1 cellular context compared by ENCODE assay signal in the genomic region with DNA sequence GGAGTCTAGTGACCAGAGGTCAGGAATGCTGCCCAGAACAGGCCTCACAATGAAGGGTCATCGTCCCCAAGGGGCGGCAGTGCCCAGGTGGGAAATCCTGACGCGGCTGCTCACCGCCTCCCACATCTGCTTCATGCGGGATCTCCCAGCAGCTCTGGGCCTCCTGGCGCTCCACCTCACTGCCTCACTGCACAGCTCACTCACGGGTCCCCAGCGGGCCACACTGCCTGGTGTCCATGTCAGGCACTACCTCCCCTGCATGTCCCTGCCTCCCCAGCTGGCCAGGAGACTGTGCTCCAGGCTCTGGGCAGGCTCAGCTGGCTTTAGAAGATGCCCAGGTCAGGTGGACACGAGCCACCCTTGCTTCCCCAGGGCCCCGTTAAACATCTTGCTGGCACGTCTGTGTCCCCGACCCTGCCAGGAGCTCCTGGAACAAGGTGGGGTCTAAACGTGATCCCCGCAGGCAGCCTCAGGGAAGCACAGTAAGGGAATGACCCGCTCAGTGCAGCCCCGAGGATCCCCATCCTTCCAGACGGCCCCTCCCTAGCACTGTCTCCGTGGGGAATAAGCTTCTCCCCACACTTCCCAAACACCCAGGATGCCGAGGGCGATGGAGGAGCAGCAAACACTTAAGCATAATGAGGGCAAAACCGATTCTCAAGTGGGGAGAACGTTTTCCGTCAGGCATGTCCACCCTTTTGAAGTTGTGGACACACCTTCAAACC.
TF ChIP-seq lines count a peak whose summit lies in the region.

No MANE protein-coding gene starts in this region.

TF ChIP-seq in IMR-90, 13 proteins besides CTCF, POLR2A, EP300 and RAD21 (continued from another document):
- TF ChIP-seq RCOR1 (IDR thresholded peaks at IDR 0.05; ENCODE audit: insufficient replicate concordance, low read length) (no peak), SMC3 (IDR thresholded peaks at IDR 0.05; ENCODE audit: low read depth, low read length) (no peak), MXI1 (IDR thresholded peaks at IDR 0.05; ENCODE audit: borderline replicate concordance, low read depth, low read length) (no peak), MAFK (IDR thresholded peaks at IDR 0.05; ENCODE audit: low read depth, low read length) (no peak), NFE2L2 (IDR thresholded peaks at IDR 0.05; ENCODE audit: low read depth, low read length) (no peak)
- TF ChIP-seq, protein P1, sequence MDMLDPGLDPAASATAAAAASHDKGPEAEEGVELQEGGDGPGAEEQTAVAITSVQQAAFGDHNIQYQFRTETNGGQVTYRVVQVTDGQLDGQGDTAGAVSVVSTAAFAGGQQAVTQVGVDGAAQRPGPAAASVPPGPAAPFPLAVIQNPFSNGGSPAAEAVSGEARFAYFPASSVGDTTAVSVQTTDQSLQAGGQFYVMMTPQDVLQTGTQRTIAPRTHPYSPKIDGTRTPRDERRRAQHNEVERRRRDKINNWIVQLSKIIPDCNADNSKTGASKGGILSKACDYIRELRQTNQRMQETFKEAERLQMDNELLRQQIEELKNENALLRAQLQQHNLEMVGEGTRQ (IDR thresholded peaks at IDR 0.05; ENCODE audit: low read depth, low read length): no peak
TF ChIP-seq in IMR-90: peak in this region for 0.
